ENCODE assay signal across 9 cellular contexts in the genomic region with DNA sequence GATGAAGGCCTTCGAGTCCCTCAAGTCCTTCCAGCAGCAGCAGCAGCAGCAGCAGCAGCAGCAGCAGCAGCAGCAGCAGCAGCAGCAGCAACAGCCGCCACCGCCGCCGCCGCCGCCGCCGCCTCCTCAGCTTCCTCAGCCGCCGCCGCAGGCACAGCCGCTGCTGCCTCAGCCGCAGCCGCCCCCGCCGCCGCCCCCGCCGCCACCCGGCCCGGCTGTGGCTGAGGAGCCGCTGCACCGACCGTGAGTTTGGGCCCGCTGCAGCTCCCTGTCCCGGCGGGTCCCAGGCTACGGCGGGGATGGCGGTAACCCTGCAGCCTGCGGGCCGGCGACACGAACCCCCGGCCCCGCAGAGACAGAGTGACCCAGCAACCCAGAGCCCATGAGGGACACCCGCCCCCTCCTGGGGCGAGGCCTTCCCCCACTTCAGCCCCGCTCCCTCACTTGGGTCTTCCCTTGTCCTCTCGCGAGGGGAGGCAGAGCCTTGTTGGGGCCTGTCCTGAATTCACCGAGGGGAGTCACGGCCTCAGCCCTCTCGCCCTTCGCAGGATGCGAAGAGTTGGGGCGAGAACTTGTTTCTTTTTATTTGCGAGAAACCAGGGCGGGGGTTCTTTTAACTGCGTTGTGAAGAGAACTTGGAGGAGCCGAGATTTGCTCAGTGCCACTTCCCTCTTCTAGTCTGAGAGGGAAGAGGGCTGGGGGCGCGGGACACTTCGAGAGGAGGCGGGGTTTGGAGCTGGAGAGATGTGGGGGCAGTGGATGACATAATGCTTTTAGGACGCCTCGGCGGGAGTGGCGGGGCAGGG. TPM values are rescaled to one million over a fixed set of nuclear protein-coding genes. Genes with fewer than 3 reads are reported as not detected.
DNase-seq lines count a peak whose midpoint lies in the region; TF ChIP-seq lines count a peak whose summit lies in the region.
"Had no signal": no experiment of that assay in that cellular context is flagged by ENCODE, and none has a peak within 500 bp of the region (broad histone marks: within the 10 kb centered on the region; RNA-seq: fewer than 3 reads in every experiment).

No MANE protein-coding gene starts in this region.

- TF ChIP-seq CTCF in cardiac fibroblast (IDR thresholded peaks at IDR 0.05; ENCODE audit: low read depth, low read length) (no peak), kidney epithelial cell (IDR thresholded peaks at IDR 0.05; ENCODE audit: insufficient read depth, low read length, poor library complexity, severe bottlenecking) (no peak)

- 0 out of 2 replicates have a peak, but pooled peaks cover 2% of the 10 kb centered on the region for H3K27me3 ChIP-seq in H7 (ENCODE audit: control insufficient read depth, insufficient read depth, low read length)
- no peaks in the 10 kb centered on the region for H3K27me3 ChIP-seq in kidney epithelial cell (ENCODE audit: control insufficient read depth, insufficient read depth, low read length)

- DNase-seq in CMK (ENCODE audit: low read depth) (peak; percentile 44), H7 (peak; percentile 90), NCI-H2029 (lab: John Stamatoyannopoulos, UW) (peak; percentile 23), UCSD-AML1 (lab: John Stamatoyannopoulos, UW; ENCODE audit: unreplicated experiment) (peak; percentile 72), cardiac fibroblast (ENCODE audit: low read depth in 2 of 2) (peak; percentile 55 to 58), kidney epithelial cell (ENCODE audit: low read depth) (no peak), SHP77 treated with DMSO at 0.1 percent for 48 hours (lab: John Stamatoyannopoulos, UW) (no peak)
- peak; percentile 69 for DNase-seq in stimulated activated CD4-positive, alpha-beta T cell treated with anti-CD3 and anti-CD28 coated beads, Interleukin-15, amount 100 ng/mL, for 24 hours

- H3K4me3 ChIP-seq in H7 (ENCODE audit: insufficient read depth, low read depth, low read length) (peak overlapping the region; percentile 82), cardiac fibroblast (replicated peaks in 1 of 2; ENCODE audit: low read depth in 2 of 2, low read length in 2 of 2) (peak overlapping the region; percentile 97 to 99), kidney epithelial cell (ENCODE audit: low read depth, low read length) (peak overlapping the region; percentile 52)

- no peaks in the 10 kb centered on the region for H3K36me3 ChIP-seq in H7 (replicated peaks; ENCODE audit: control insufficient read depth, insufficient read depth, low read length)
- no peaks in the 10 kb centered on the region for H3K36me3 ChIP-seq in kidney epithelial cell (ENCODE audit: control insufficient read depth, insufficient read depth, low read length)

RNA-seq across cellular contexts. Expression of a gene that starts 0.6 kb away (rescaled TPM):
- total RNA-seq in H7 (2014; rRNA removed; shearing (Covaris generic)) = 24.4 and 31.5 TPM in 2 replicates
- total RNA-seq in kidney epithelial cell = 43.8 and 72.6 TPM in 2 replicates

RNA-seq across cellular contexts. Expression of a gene that starts 0.7 kb away (rescaled TPM):
- total RNA-seq in H7 (2014; rRNA removed; shearing (Covaris generic)) = not detected in 2 replicates
- total RNA-seq in kidney epithelial cell = not detected in 2 replicates
- total RNA-seq: activated CD8-positive, alpha-beta memory T cell treated with anti-CD3 and anti-CD28 coated beads for 36 hours had no signal

Comparison
In these comparisons a context has a peak if more than half of its experiments do, and no peak if none do; other contexts are left out.
1. DNase-seq: peak in CMK (single experiment), H7 (single experiment), NCI-H2029 (single experiment), UCSD-AML1 (single experiment), cardiac fibroblast (2 of 2) and stimulated activated CD4-positive, alpha-beta T cell treated with anti-CD3 and anti-CD28 coated beads, Interleukin-15, amount 100 ng/mL, for 24 hours (single experiment); none in kidney epithelial cell (single experiment) and SHP77 treated with DMSO at 0.1 percent for 48 hours (single experiment).
2. Peak in every context shown above with its lines, with median percentiles within 50 percentile points of each other: H3K4me3 ChIP-seq.